34 cellular contexts compared by ENCODE assay signal in the genomic region with DNA sequence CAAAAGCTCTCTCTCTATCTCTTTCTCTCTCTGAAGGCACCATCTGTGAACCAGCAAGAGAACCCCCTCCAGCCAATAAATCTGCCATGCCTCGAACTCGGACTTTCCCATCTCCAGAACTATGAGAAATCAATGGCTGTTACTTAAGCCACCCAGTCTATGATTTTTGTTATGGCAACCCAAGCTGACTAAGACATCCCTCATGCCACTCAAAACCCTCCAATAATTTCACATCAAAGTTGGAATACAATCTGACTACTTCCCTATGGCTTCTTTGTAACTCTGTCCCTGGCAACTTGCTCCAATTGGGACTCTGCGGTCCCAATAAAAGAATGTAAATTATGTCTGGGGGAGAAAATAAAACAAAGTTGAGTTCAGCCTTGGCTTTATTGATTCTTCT.
"Had no signal": no experiment of that assay in that cellular context is flagged by ENCODE, and none has a peak within 500 bp of the region (broad histone marks: within the 10 kb centered on the region; RNA-seq: fewer than 3 reads in every experiment).

No MANE protein-coding gene starts in this region.

- H3K4me3 ChIP-seq: adrenal gland, ascending aorta, body of pancreas, breast epithelium, cardiac muscle cell had no signal

- H3K36me3 ChIP-seq: adrenal gland, ascending aorta, brain microvascular endothelial cell, breast epithelium, cardiac muscle cell had no signal

- ATAC-seq: activated naive CD4-positive, alpha-beta T cell treated with anti-CD3 and anti-CD28 coated beads, Interleukin-2, amount 50 U/mL, for 72 hours; activated naive CD8-positive, alpha-beta T cell treated with anti-CD3 and anti-CD28 coated beads, Interleukin-2, amount 50 U/mL, for 24 hours; activated T-cell treated with anti-CD3 and anti-CD28 coated beads, Interleukin-2, amount 50 U/mL, for 4 hours; activated T-cell treated with anti-CD3 and anti-CD28 coated beads, Interleukin-2, amount 50 U/mL, for 72 hours; activated T-helper 17 cell treated with anti-CD3 and anti-CD28 coated beads, Interleukin-2, amount 50 U/mL, for 72 hours; body of pancreas had no signal

- H3K4me1 ChIP-seq: adrenal gland, ascending aorta, body of pancreas, breast epithelium had no signal

- DNase-seq: activated effector memory CD4-positive, alpha-beta T cell treated with anti-CD3 and anti-CD28 coated beads, Interleukin-2, amount 50 U/mL, for 16 hours; activated effector memory CD4-positive, alpha-beta T cell treated with Interleukin-2 at 50 U/mL for 16 hours; activated gamma-delta T cell; activated gamma-delta T cell treated with Interleukin-2 at 50 U/mL for 16 hours; activated naive CD4-positive, alpha-beta T cell; activated naive CD4-positive, alpha-beta T cell treated with anti-CD3 and anti-CD28 coated beads for 36 hours; activated naive CD4-positive, alpha-beta T cell treated with anti-CD3 and anti-CD28 coated beads, Interleukin-2, amount 10 ng/mL, durations not matched to agents 7 days and 5 days; activated naive CD4-positive, alpha-beta T cell treated with anti-CD3 and anti-CD28 coated beads, Interleukin-2, amount 50 U/mL, for 16 hours; activated naive CD4-positive, alpha-beta T cell treated with Interleukin-2 at 50 U/mL for 16 hours; activated naive CD8-positive, alpha-beta T cell treated with anti-CD3 and anti-CD28 coated beads for 36 hours; activated naive CD8-positive, alpha-beta T cell treated with anti-CD3 and anti-CD28 coated beads, Interleukin-2, amount 10 ng/mL, durations not matched to agents 7 days and 5 days; activated naive CD8-positive, alpha-beta T cell treated with anti-CD3 and anti-CD28 coated beads, Interleukin-2, amount 50 U/mL, for 24 hours; activated T-cell treated with anti-CD3 and anti-CD28 coated beads for 4 hours; activated T-cell treated with anti-CD3 and anti-CD28 coated beads, Interleukin-2, amount 50 U/mL, for 1 hour; activated T-cell treated with anti-CD3 and anti-CD28 coated beads, Interleukin-2, amount 50 U/mL, for 24 hours; activated T-cell treated with anti-CD3 and anti-CD28 coated beads, Interleukin-2, amount 50 U/mL, for 4 hours; activated T-cell treated with anti-CD3 and anti-CD28 coated beads, Interleukin-2, amount 50 U/mL, for 48 hours; activated T-cell treated with anti-CD3 and anti-CD28 coated beads, Interleukin-2, amount 50 U/mL, for 72 hours; adrenal gland; amniotic stem cell; amygdala; anterior cingulate cortex; aorta; body of pancreas; brain microvascular endothelial cell; caudate nucleus; central memory CD4-positive, alpha-beta T cell; cerebellar nuclear complex had no signal

- H3K27ac ChIP-seq: adrenal gland, ascending aorta, body of pancreas, brain microvascular endothelial cell, breast epithelium, cardiac muscle cell had no signal

- FAIRE-seq: astrocyte had no signal

- H3K27me3 ChIP-seq: adrenal gland, ascending aorta, body of pancreas, brain microvascular endothelial cell, breast epithelium, cardiac muscle cell had no signal

- H3K9me3 ChIP-seq: adrenal gland had no signal
